ENCODE assay signal across 22 cellular contexts in the genomic region with DNA sequence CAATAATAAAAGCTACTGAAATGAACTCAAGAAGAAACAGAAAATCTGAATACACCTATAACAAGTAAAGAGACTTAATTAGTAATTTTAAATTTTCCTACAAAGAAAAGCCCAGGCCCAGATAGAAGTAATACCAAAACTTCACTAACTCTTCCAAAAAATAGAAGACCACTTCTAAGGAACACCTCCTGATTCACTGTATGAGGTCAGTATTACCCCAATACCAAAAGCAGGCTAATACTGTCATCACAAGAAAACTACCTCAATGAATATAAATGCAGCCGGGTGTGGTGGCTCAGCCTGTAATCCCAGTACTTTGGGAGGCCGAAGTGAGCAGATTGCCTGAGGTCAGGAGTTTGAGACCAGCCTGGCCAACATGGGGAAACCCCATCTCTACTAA.
"Had no signal": no experiment of that assay in that cellular context is flagged by ENCODE, and none has a peak within 500 bp of the region (broad histone marks: within the 10 kb centered on the region; RNA-seq: fewer than 3 reads in every experiment).

No MANE protein-coding gene starts in this region.

- H3K9me3 Mint-ChIP-seq: memory B cell; naive thymus-derived CD4-positive, alpha-beta T cell; natural killer cell treated with Interleukin-12 subunit alpha and Interleukin-12 subunit beta and Interleukin-15 and Interleukin-18, amount 100 ng/mL, for 72 hours; neural crest cell; stimulated activated naive CD8-positive, alpha-beta T cell treated with anti-CD3 and anti-CD28 coated beads, Interleukin-15, Interleukin-2, amounts not matched to agents 100 ng/mL and 50 ng/mL, for 24 hours; type B pancreatic cell had no signal

- H3K27me3 Mint-ChIP-seq: type B pancreatic cell had no signal

- H3K27ac Mint-ChIP-seq: memory B cell; naive thymus-derived CD4-positive, alpha-beta T cell; natural killer cell treated with Interleukin-12 subunit alpha and Interleukin-12 subunit beta and Interleukin-15 and Interleukin-18, amount 100 ng/mL, for 72 hours; stimulated activated naive CD8-positive, alpha-beta T cell treated with anti-CD3 and anti-CD28 coated beads, Interleukin-15, Interleukin-2, amounts not matched to agents 100 ng/mL and 50 ng/mL, for 24 hours; type B pancreatic cell had no signal

- ATAC-seq: left lobe of liver; left ventricle myocardium superior; mucosa of descending colon; naive thymus-derived CD4-positive, alpha-beta T cell; natural killer cell treated with Interleukin-12 subunit alpha and Interleukin-12 subunit beta and Interleukin-15 and Interleukin-18, amount 100 ng/mL, for 72 hours; pancreas; sciatic nerve had no signal

- H3K4me1 Mint-ChIP-seq: memory B cell had no signal

- H3K4me3 Mint-ChIP-seq: memory B cell; naive thymus-derived CD4-positive, alpha-beta T cell; natural killer cell treated with Interleukin-12 subunit alpha and Interleukin-12 subunit beta and Interleukin-15 and Interleukin-18, amount 100 ng/mL, for 72 hours; neural crest cell; stimulated activated naive CD8-positive, alpha-beta T cell treated with anti-CD3 and anti-CD28 coated beads, Interleukin-15, Interleukin-2, amounts not matched to agents 100 ng/mL and 50 ng/mL, for 24 hours; type B pancreatic cell had no signal

- DNase-seq: kidney glomerular epithelial cell; left ventricle myocardium superior; midbrain; mucosa of descending colon; naive thymus-derived CD4-positive, alpha-beta T cell; nucleus accumbens; pancreas; retina; right cardiac atrium; stimulated activated CD4-positive, alpha-beta T cell treated with anti-CD3 and anti-CD28 coated beads, Interleukin-12 subunit alpha, Interleukin-12 subunit beta, amount 100 ng/mL, for 4 hours; stimulated activated CD4-positive, alpha-beta T cell treated with anti-CD3 and anti-CD28 coated beads, Interleukin-15, amount 100 ng/mL, for 24 hours; stimulated activated CD4-positive, alpha-beta T cell treated with anti-CD3 and anti-CD28 coated beads, Interleukin-2, amount 100 ng/mL, for 24 hours; stimulated activated CD4-positive, alpha-beta T cell treated with anti-CD3 and anti-CD28 coated beads, Interleukin-4, amount 100 ng/mL, for 1 hour; stimulated activated naive CD4-positive, alpha-beta T cell; substantia nigra had no signal

- H3K36me3 Mint-ChIP-seq: memory B cell; naive thymus-derived CD4-positive, alpha-beta T cell; natural killer cell treated with Interleukin-12 subunit alpha and Interleukin-12 subunit beta and Interleukin-15 and Interleukin-18, amount 100 ng/mL, for 72 hours; type B pancreatic cell had no signal
